ENCODE assay signal across 1 cellular context in the genomic region with DNA sequence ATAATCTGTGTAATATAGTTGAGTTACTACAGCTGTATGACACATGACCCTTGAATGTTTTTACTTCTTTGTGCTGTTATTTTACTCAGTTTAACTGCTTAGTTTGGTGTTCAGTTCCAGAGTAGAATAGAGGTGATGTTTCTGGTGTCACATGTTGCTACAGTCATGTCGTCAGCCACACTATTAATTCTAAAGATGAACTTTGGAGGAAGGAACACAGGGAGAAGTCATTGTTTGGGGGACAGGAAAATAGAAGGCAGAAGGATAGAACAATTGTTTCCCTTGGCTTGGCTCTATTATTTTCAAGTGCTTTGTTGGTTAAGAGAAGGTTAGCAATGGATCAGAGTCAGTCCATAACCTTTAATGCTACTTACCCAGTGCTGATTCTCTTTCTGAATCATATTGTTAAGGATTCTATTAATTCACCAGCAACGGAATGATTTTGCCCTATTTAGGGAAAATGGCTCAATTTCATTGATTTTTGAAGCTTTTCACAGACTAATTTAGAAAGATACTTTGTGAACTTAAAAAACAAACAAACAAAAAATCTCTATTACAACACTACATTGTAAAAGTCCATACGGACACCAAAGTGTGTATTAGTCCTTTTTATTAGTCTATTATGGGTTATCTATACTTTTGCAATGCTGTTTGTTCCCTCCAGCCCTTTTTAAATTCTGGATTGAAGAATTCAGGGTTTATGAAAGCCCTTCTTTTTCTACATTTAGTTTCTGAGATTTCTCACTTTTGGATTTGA.
TF ChIP-seq lines count a peak whose summit lies in the region.

No MANE protein-coding gene starts in this region.

TF ChIP-seq in K562, 482 proteins besides CTCF, POLR2A, EP300 and RAD21 (continued from another document):
- TF ChIP-seq, protein P1, sequence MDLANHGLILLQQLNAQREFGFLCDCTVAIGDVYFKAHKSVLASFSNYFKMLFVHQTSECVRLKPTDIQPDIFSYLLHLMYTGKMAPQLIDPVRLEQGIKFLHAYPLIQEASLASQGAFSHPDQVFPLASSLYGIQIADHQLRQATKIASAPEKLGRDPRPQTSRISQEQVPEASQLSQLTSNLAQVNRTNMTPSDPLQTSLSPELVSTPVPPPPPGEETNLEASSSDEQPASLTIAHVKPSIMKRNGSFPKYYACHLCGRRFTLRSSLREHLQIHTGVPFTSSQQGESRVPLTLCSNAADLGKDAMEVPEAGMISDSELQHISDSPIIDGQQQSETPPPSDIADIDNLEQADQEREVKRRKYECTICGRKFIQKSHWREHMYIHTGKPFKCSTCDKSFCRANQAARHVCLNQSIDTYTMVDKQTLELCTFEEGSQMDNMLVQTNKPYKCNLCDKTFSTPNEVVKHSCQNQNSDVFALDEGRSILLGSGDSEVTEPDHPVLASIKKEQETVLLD (IDR thresholded peaks at IDR 0.05): no peak
- TF ChIP-seq TEAD4 (IDR thresholded peaks at IDR 0.05; ENCODE audit: low read length): no peak
- no peak for TF ChIP-seq TEAD4 (CRISPR knock-in tag; IDR thresholded peaks at IDR 0.05; ENCODE audit: borderline replicate concordance)
- no peak for TF ChIP-seq U2AF2 (optimal IDR thresholded peaks at IDR 0.05; ENCODE audit: low read depth, low read length)
- 0 out of 2 replicates have a peak, but pooled peaks have one; percentile 48 for TF ChIP-seq POLR2AphosphoS2 (IDR thresholded peaks at IDR 0.05; ENCODE audit: low read length)
- TF ChIP-seq CBX1 (IDR thresholded peaks at IDR 0.05; ENCODE audit: low read depth): no peak
- TF ChIP-seq, protein P2, sequence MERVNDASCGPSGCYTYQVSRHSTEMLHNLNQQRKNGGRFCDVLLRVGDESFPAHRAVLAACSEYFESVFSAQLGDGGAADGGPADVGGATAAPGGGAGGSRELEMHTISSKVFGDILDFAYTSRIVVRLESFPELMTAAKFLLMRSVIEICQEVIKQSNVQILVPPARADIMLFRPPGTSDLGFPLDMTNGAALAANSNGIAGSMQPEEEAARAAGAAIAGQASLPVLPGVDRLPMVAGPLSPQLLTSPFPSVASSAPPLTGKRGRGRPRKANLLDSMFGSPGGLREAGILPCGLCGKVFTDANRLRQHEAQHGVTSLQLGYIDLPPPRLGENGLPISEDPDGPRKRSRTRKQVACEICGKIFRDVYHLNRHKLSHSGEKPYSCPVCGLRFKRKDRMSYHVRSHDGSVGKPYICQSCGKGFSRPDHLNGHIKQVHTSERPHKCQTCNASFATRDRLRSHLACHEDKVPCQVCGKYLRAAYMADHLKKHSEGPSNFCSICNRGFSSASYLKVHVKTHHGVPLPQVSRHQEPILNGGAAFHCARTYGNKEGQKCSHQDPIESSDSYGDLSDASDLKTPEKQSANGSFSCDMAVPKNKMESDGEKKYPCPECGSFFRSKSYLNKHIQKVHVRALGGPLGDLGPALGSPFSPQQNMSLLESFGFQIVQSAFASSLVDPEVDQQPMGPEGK (CRISPR knock-in tag; IDR thresholded peaks at IDR 0.05; ENCODE audit: borderline replicate concordance): no peak
- no peak for TF ChIP-seq FUS (optimal IDR thresholded peaks at IDR 0.05; ENCODE audit: low read depth, low read length)
- no peak for TF ChIP-seq DNMT1 (IDR thresholded peaks at IDR 0.05)
- no peak for TF ChIP-seq NR2C2 (CRISPR knock-in tag; IDR thresholded peaks at IDR 0.05)
- no peak for TF ChIP-seq NR2C2 (tag; IDR thresholded peaks at IDR 0.05)
TF ChIP-seq in K562: peak in this region for 4.
